Comparison of ENCODE assay signal across 27 cellular contexts in genomic region chr3:110454066-110454465, GRCh38.
"Had no signal": no experiment of that assay in that cellular context is flagged by ENCODE, and none has a peak within 500 bp of the region (broad histone marks: within the 10 kb centered on the region; RNA-seq: fewer than 3 reads in every experiment).

No MANE protein-coding gene starts in this region.

- H3K4me1 ChIP-seq: left lung, lower lobe of right lung, parathyroid adenoma, psoas muscle, right lobe of liver, testis, thyroid gland, transverse colon, upper lobe of left lung, vagina had no signal

- H3K27me3 ChIP-seq: left lung, right lobe of liver, testis, thyroid gland, transverse colon, upper lobe of left lung, vagina had no signal

- H3K9me3 ChIP-seq: lower lobe of right lung, psoas muscle, right lobe of liver, testis, thyroid gland, transverse colon, upper lobe of left lung, vagina had no signal

- H3K4me1 Mint-ChIP-seq: naive thymus-derived CD8-positive, alpha-beta T cell; nephron; neural crest cell; stimulated activated memory B cell treated with anti-CD40 and anti-IgM and Interleukin-4, amounts not matched to agents 10 μg/mL and 1 μg/mL and 100 μg/mL, for 72 hours; stimulated activated naive CD8-positive, alpha-beta T cell treated with anti-CD3 and anti-CD28 coated beads, Interleukin-15, amount 100 ng/mL, for 72 hours had no signal

- H3K36me3 ChIP-seq: left lung, lower lobe of right lung, right lobe of liver, thyroid gland, transverse colon, upper lobe of left lung, vagina had no signal

- H3K36me3 Mint-ChIP-seq: stimulated activated memory B cell treated with anti-CD40 and anti-IgM and Interleukin-4, amounts not matched to agents 10 μg/mL and 1 μg/mL and 100 μg/mL, for 72 hours had no signal

- H3K9ac ChIP-seq: parathyroid adenoma had no signal

- H3K27me3 Mint-ChIP-seq: stimulated activated memory B cell treated with anti-CD40 and anti-IgM and Interleukin-4, amounts not matched to agents 10 μg/mL and 1 μg/mL and 100 μg/mL, for 72 hours; stimulated activated naive CD8-positive, alpha-beta T cell treated with anti-CD3 and anti-CD28 coated beads, Interleukin-15, amount 100 ng/mL, for 72 hours had no signal

- H3K4me2 ChIP-seq: smooth muscle cell had no signal

- H3K79me2 ChIP-seq: parathyroid adenoma had no signal

- H3K27ac ChIP-seq: left lung, lower lobe of right lung, parathyroid adenoma, psoas muscle, right lobe of liver, testis, thyroid gland, transverse colon, upper lobe of left lung, vagina had no signal

- H2AFZ ChIP-seq: parathyroid adenoma had no signal

- FAIRE-seq: keratinocyte had no signal

- H3K27ac Mint-ChIP-seq: naive thymus-derived CD8-positive, alpha-beta T cell; nephron; stimulated activated memory B cell treated with anti-CD40 and anti-IgM and Interleukin-4, amounts not matched to agents 10 μg/mL and 1 μg/mL and 100 μg/mL, for 72 hours had no signal

- DNase-seq: left colon; left lung; lower lobe of right lung; mammary epithelial cell; mesenchymal stem cell; naive thymus-derived CD8-positive, alpha-beta T cell; nucleus accumbens; psoas muscle; right lobe of liver; stimulated activated CD4-positive, alpha-beta T cell treated with anti-CD3 and anti-CD28 coated beads, Interleukin-1b, Interleukin-23, amount 100 ng/mL, for 48 hours; stimulated activated CD4-positive, alpha-beta T cell treated with anti-CD3 and anti-CD28 coated beads, Interleukin-2, amount 100 ng/mL, for 48 hours; stimulated activated CD4-positive, alpha-beta T cell treated with anti-CD3 and anti-CD28 coated beads, Interleukin-4, amount 100 ng/mL, for 4 hours; stimulated activated CD8-positive, alpha-beta memory T cell treated with anti-CD3 and anti-CD28 coated beads, Interleukin-4, amount 100 ng/mL, for 48 hours; stimulated activated naive CD4-positive, alpha-beta T cell treated with Interleukin-2 at 50 U/mL for 16 hours; stimulated activated naive CD8-positive, alpha-beta T cell treated with anti-CD3 and anti-CD28 coated beads, Interleukin-15, amount 100 ng/mL, for 72 hours; substantia nigra; testis; thyroid gland; transverse colon; upper lobe of left lung had no signal

- H3K4me3 Mint-ChIP-seq: naive thymus-derived CD8-positive, alpha-beta T cell; nephron; neural crest cell; stimulated activated memory B cell treated with anti-CD40 and anti-IgM and Interleukin-4, amounts not matched to agents 10 μg/mL and 1 μg/mL and 100 μg/mL, for 72 hours; stimulated activated naive CD8-positive, alpha-beta T cell treated with anti-CD3 and anti-CD28 coated beads, Interleukin-15, amount 100 ng/mL, for 72 hours had no signal

- ATAC-seq: left colon; left lung; lower lobe of right lung; naive thymus-derived CD8-positive, alpha-beta T cell; psoas muscle; right lobe of liver; stimulated activated memory B cell treated with anti-CD40 and anti-IgM and Interleukin-4, amounts not matched to agents 10 μg/mL and 1 μg/mL and 100 μg/mL, for 72 hours; stimulated activated naive CD8-positive, alpha-beta T cell treated with anti-CD3 and anti-CD28 coated beads, Interleukin-15, amount 100 ng/mL, for 72 hours had no signal

- H3K4me3 ChIP-seq: left lung, lower lobe of right lung, psoas muscle, right lobe of liver, smooth muscle cell, testis, thyroid gland, transverse colon, upper lobe of left lung, vagina had no signal
